1 cellular context compared by ENCODE assay signal in genomic region chr14:98345186-98345585, GRCh38.
TF ChIP-seq lines count a peak whose summit lies in the region.

No MANE protein-coding gene starts in this region.

TF ChIP-seq in WTC11, 78 proteins besides CTCF, POLR2A, EP300 and RAD21 (continued from another document):
- TF ChIP-seq USF2 (CRISPR knock-in tag; IDR thresholded peaks at IDR 0.05) = no peak
- TF ChIP-seq ZNF671 (CRISPR knock-in tag; IDR thresholded peaks at IDR 0.05) = no peak
- TF ChIP-seq GTF2I (CRISPR knock-in tag; conservative IDR thresholded peaks at IDR 0.05) = no peak
